8 cellular contexts compared by ENCODE assay signal in the genomic region with DNA sequence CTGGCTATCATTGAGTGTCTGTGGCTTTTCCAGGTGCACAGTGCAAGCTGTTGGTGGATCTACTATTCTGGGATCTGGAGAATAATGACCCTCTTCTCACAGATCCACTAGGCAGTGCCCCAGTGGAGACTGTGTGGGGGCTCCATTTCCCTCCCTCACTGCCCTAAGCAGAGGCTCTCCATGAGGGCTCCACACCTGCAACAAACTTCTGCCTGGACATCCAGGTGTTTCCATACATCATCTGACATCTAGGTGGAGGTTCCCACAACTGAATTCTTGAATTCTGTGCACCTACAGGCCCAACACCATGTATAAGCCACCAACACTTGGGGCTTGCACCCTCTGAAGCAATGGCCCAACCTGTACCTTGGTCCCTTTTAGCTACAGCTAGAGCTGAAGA.
"Had no signal": no experiment of that assay in that cellular context is flagged by ENCODE, and none has a peak within 500 bp of the region (broad histone marks: within the 10 kb centered on the region; RNA-seq: fewer than 3 reads in every experiment).

No MANE protein-coding gene starts in this region.

- H3K9ac ChIP-seq: KMS-11 had no signal

- ATAC-seq: GM23338, HepG2 had no signal

- H2AFZ ChIP-seq: GM23338 had no signal

- H3K4me2 ChIP-seq: GM23338, KMS-11 had no signal

- H3K27ac ChIP-seq: HL-60, KMS-11 had no signal

- DNase-seq: H9, HCEC 1CT, HFFc6, KBM-7 had no signal

- H3K4me3 ChIP-seq: GM23338 had no signal
